8 cellular contexts compared by ENCODE assay signal in genomic region chr10:30163410-30163809, GRCh38.
A peak's percentile ranks its signal among the peaks of the same experiment; 100 is the strongest.
DNase-seq lines count a peak whose midpoint lies in the region; ATAC-seq lines count a peak whose summit lies in the region.
"Not testable (repeated sequence)": the region's sequence is repeated elsewhere in the genome, so short reads cannot be mapped to it uniquely, and the experiment has no call there.

No MANE protein-coding gene starts in this region.

- intact Hi-C loops in activated CD4-positive, alpha-beta T cell treated with anti-CD3 and anti-CD28 coated beads for 36 hours (cut with DNase I, micrococcal nuclease), result not testable (repeated sequence)

- not testable (repeated sequence) for H3K36me3 ChIP-seq in CD8-positive, alpha-beta memory T cell (ENCODE audit: insufficient read depth, low read length)

- not testable (repeated sequence) for ATAC-seq in T-cell (replicated peaks in 1 of 4); activated CD4-positive, alpha-beta T cell treated with anti-CD3 and anti-CD28 coated beads for 36 hours; activated CD8-positive, alpha-beta memory T cell treated with anti-CD3 and anti-CD28 coated beads, Interleukin-2, amount 10 ng/mL, durations not matched to agents 7 days and 5 days; effector memory CD8-positive, alpha-beta T cell (replicated peaks); natural killer cell treated with Interleukin-12 subunit alpha and Interleukin-12 subunit beta and Interleukin-15 and Interleukin-18, amount 100 ng/mL, for 72 hours

- peaks cover 15 to 50% of the 10 kb centered on the region in 2 donors for H3K27me3 Mint-ChIP-seq in CD8-positive, alpha-beta memory T cell
- peaks cover 33 to 40% of the 10 kb centered on the region in 2 donors for H3K27me3 Mint-ChIP-seq in T-cell
- H3K27me3 Mint-ChIP-seq in activated CD4-positive, alpha-beta T cell treated with anti-CD3 and anti-CD28 coated beads for 36 hours, result peaks cover 20% of the 10 kb centered on the region
- peaks cover 57% of the 10 kb centered on the region for H3K27me3 Mint-ChIP-seq in activated CD8-positive, alpha-beta memory T cell treated with anti-CD3 and anti-CD28 coated beads, Interleukin-2, amount 10 ng/mL, durations not matched to agents 7 days and 5 days
- peaks cover 17% of the 10 kb centered on the region for H3K27me3 Mint-ChIP-seq in activated naive CD4-positive, alpha-beta T cell treated with anti-CD3 and anti-CD28 coated beads, Interleukin-2, amount 50 U/mL, for 24 hours
- H3K27me3 Mint-ChIP-seq in effector memory CD8-positive, alpha-beta T cell, result peaks cover 45 to 76% of the 10 kb centered on the region in 2 donors
- peaks cover 33 to 50% of the 10 kb centered on the region in 2 donors for H3K27me3 Mint-ChIP-seq in natural killer cell treated with Interleukin-12 subunit alpha and Interleukin-12 subunit beta and Interleukin-15 and Interleukin-18, amount 100 ng/mL, for 72 hours
- peaks cover 38% of the 10 kb centered on the region for H3K27me3 Mint-ChIP-seq in stimulated activated naive CD8-positive, alpha-beta T cell treated with anti-CD3 and anti-CD28 coated beads, Interleukin-15, Interleukin-2, amounts not matched to agents 100 ng/mL and 50 ng/mL, for 24 hours

- H3K27ac Mint-ChIP-seq in CD8-positive, alpha-beta memory T cell; T-cell; activated CD4-positive, alpha-beta T cell treated with anti-CD3 and anti-CD28 coated beads for 36 hours; activated CD8-positive, alpha-beta memory T cell treated with anti-CD3 and anti-CD28 coated beads, Interleukin-2, amount 10 ng/mL, durations not matched to agents 7 days and 5 days; effector memory CD8-positive, alpha-beta T cell; stimulated activated naive CD8-positive, alpha-beta T cell treated with anti-CD3 and anti-CD28 coated beads, Interleukin-15, Interleukin-2, amounts not matched to agents 100 ng/mL and 50 ng/mL, for 24 hours: not testable (repeated sequence)
- peak overlapping the region; percentile 60 for H3K27ac Mint-ChIP-seq in activated naive CD4-positive, alpha-beta T cell treated with anti-CD3 and anti-CD28 coated beads, Interleukin-2, amount 50 U/mL, for 24 hours
- H3K27ac Mint-ChIP-seq in natural killer cell treated with Interleukin-12 subunit alpha and Interleukin-12 subunit beta and Interleukin-15 and Interleukin-18, amount 100 ng/mL, for 72 hours, result peak overlapping the region in 1 of 2 donors; percentile 43

- H3K4me3 Mint-ChIP-seq in CD8-positive, alpha-beta memory T cell, result peak overlapping the region in 5 of 7 donors; percentile 2 to 70 (median 54)
- H3K4me3 Mint-ChIP-seq in T-cell, result peak overlapping the region in 2 of 3 donors; percentile 36 to 47
- H3K4me3 Mint-ChIP-seq in activated CD4-positive, alpha-beta T cell treated with anti-CD3 and anti-CD28 coated beads for 36 hours, result peak overlapping the region; percentile 51
- peak overlapping the region; percentile 50 for H3K4me3 Mint-ChIP-seq in activated CD8-positive, alpha-beta memory T cell treated with anti-CD3 and anti-CD28 coated beads, Interleukin-2, amount 10 ng/mL, durations not matched to agents 7 days and 5 days
- peak overlapping the region; percentile 42 for H3K4me3 Mint-ChIP-seq in activated naive CD4-positive, alpha-beta T cell treated with anti-CD3 and anti-CD28 coated beads, Interleukin-2, amount 50 U/mL, for 24 hours
- H3K4me3 Mint-ChIP-seq in effector memory CD8-positive, alpha-beta T cell, result peak overlapping the region; percentile 33 to 54
- peak overlapping the region; percentile 69 for H3K4me3 Mint-ChIP-seq in natural killer cell treated with Interleukin-12 subunit alpha and Interleukin-12 subunit beta and Interleukin-15 and Interleukin-18, amount 100 ng/mL, for 72 hours
- H3K4me3 Mint-ChIP-seq in stimulated activated naive CD8-positive, alpha-beta T cell treated with anti-CD3 and anti-CD28 coated beads, Interleukin-15, Interleukin-2, amounts not matched to agents 100 ng/mL and 50 ng/mL, for 24 hours, result peak overlapping the region; percentile 53

- POLR2A ChIA-PET in CD8-positive, alpha-beta memory T cell (lab: Charles Lee); T-cell (lab: Charles Lee); activated CD4-positive, alpha-beta T cell treated with anti-CD3 and anti-CD28 coated beads for 36 hours (lab: Charles Lee): not testable (repeated sequence)

- not testable (repeated sequence) for DNase-seq in CD8-positive, alpha-beta memory T cell; T-cell; activated CD4-positive, alpha-beta T cell treated with anti-CD3 and anti-CD28 coated beads for 36 hours; activated CD8-positive, alpha-beta memory T cell treated with anti-CD3 and anti-CD28 coated beads, Interleukin-2, amount 10 ng/mL, durations not matched to agents 7 days and 5 days; effector memory CD8-positive, alpha-beta T cell; natural killer cell treated with Interleukin-12 subunit alpha and Interleukin-12 subunit beta and Interleukin-15 and Interleukin-18, amount 100 ng/mL, for 72 hours (ENCODE audit: low spot score)

- H3K36me3 Mint-ChIP-seq in CD8-positive, alpha-beta memory T cell; T-cell; activated CD4-positive, alpha-beta T cell treated with anti-CD3 and anti-CD28 coated beads for 36 hours (ENCODE audit: low read depth); activated CD8-positive, alpha-beta memory T cell treated with anti-CD3 and anti-CD28 coated beads, Interleukin-2, amount 10 ng/mL, durations not matched to agents 7 days and 5 days; activated naive CD4-positive, alpha-beta T cell treated with anti-CD3 and anti-CD28 coated beads, Interleukin-2, amount 50 U/mL, for 24 hours; effector memory CD8-positive, alpha-beta T cell (ENCODE audit: insufficient read depth); natural killer cell treated with Interleukin-12 subunit alpha and Interleukin-12 subunit beta and Interleukin-15 and Interleukin-18, amount 100 ng/mL, for 72 hours; stimulated activated naive CD8-positive, alpha-beta T cell treated with anti-CD3 and anti-CD28 coated beads, Interleukin-15, Interleukin-2, amounts not matched to agents 100 ng/mL and 50 ng/mL, for 24 hours (ENCODE audit: low read depth): not testable (repeated sequence)

- peaks cover 4 to 10% (median 7%) of the 10 kb centered on the region in 3 donors for H3K4me1 Mint-ChIP-seq in CD8-positive, alpha-beta memory T cell
- H3K4me1 Mint-ChIP-seq in T-cell; activated CD4-positive, alpha-beta T cell treated with anti-CD3 and anti-CD28 coated beads for 36 hours; activated CD8-positive, alpha-beta memory T cell treated with anti-CD3 and anti-CD28 coated beads, Interleukin-2, amount 10 ng/mL, durations not matched to agents 7 days and 5 days; activated naive CD4-positive, alpha-beta T cell treated with anti-CD3 and anti-CD28 coated beads, Interleukin-2, amount 50 U/mL, for 24 hours; effector memory CD8-positive, alpha-beta T cell (ENCODE audit: low read depth in 2 of 2); natural killer cell treated with Interleukin-12 subunit alpha and Interleukin-12 subunit beta and Interleukin-15 and Interleukin-18, amount 100 ng/mL, for 72 hours (ENCODE audit: low read depth in 2 of 2); stimulated activated naive CD8-positive, alpha-beta T cell treated with anti-CD3 and anti-CD28 coated beads, Interleukin-15, Interleukin-2, amounts not matched to agents 100 ng/mL and 50 ng/mL, for 24 hours (ENCODE audit: low read depth): not testable (repeated sequence)

- not testable (repeated sequence) for H3K4me3 ChIP-seq in CD8-positive, alpha-beta memory T cell (ENCODE audit: low read length)

- H3K9me3 Mint-ChIP-seq in CD8-positive, alpha-beta memory T cell; T-cell; activated CD4-positive, alpha-beta T cell treated with anti-CD3 and anti-CD28 coated beads for 36 hours (ENCODE audit: low read depth); activated CD8-positive, alpha-beta memory T cell treated with anti-CD3 and anti-CD28 coated beads, Interleukin-2, amount 10 ng/mL, durations not matched to agents 7 days and 5 days (ENCODE audit: low read depth); activated naive CD4-positive, alpha-beta T cell treated with anti-CD3 and anti-CD28 coated beads, Interleukin-2, amount 50 U/mL, for 24 hours; effector memory CD8-positive, alpha-beta T cell; natural killer cell treated with Interleukin-12 subunit alpha and Interleukin-12 subunit beta and Interleukin-15 and Interleukin-18, amount 100 ng/mL, for 72 hours; stimulated activated naive CD8-positive, alpha-beta T cell treated with anti-CD3 and anti-CD28 coated beads, Interleukin-15, Interleukin-2, amounts not matched to agents 100 ng/mL and 50 ng/mL, for 24 hours: not testable (repeated sequence)

- H3K4me1 ChIP-seq in CD8-positive, alpha-beta memory T cell (ENCODE audit: insufficient read depth, low read length), result not testable (repeated sequence)

- CTCF ChIA-PET in CD8-positive, alpha-beta memory T cell (lab: Charles Lee); T-cell (lab: Charles Lee); activated CD8-positive, alpha-beta memory T cell treated with anti-CD3 and anti-CD28 coated beads, Interleukin-2, amount 10 ng/mL, durations not matched to agents 7 days and 5 days (lab: Charles Lee): not testable (repeated sequence)
- CTCF ChIA-PET in activated CD4-positive, alpha-beta T cell treated with anti-CD3 and anti-CD28 coated beads for 36 hours (lab: Charles Lee), result interaction anchor here (1.3 kb wide), 1 partner anchor 10 kb away, joined by 3 read pairs; no protein-coding TSS in a partner anchor

- not testable (repeated sequence) for H3K27me3 ChIP-seq in CD8-positive, alpha-beta memory T cell (ENCODE audit: insufficient read depth, low read length, poor library complexity, severe bottlenecking)

- H3K27ac ChIP-seq in CD8-positive, alpha-beta memory T cell (ENCODE audit: low read depth, low read length), result not testable (repeated sequence)

- not testable (repeated sequence) for H3K9me3 ChIP-seq in CD8-positive, alpha-beta memory T cell (ENCODE audit: low read length)
